26 cellular contexts compared by ENCODE assay signal in the genomic region with DNA sequence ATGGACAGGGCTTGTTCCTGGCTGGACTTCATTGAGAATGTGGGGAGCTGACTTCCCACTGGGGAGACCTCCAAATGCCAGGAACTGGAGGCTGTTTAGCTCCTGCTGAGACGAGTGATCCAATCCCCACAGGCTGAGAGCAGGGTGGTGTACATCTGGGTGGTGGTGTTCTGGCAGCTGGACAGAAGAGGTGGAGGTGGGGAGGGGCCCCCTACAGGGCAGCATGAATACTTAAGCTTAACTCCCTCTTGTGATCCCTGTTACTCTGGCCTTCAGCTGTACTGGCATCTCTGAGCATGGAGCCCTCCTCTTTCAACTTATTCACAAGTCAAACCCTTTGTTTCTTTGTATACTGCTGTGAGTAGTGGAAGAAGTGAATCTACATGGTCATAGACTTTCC.
"Had no signal": no experiment of that assay in that cellular context is flagged by ENCODE, and none has a peak within 500 bp of the region (broad histone marks: within the 10 kb centered on the region; RNA-seq: fewer than 3 reads in every experiment).

No MANE protein-coding gene starts in this region.

- H3K27ac ChIP-seq: brain microvascular endothelial cell, pancreas, sigmoid colon, thoracic aorta, upper lobe of left lung had no signal

- FAIRE-seq: colon, endometrium, pancreas had no signal

- DNase-seq: activated CD4-positive, alpha-beta T cell treated with anti-CD3 and anti-CD28 coated beads, Interleukin-2, amount 10 ng/mL, durations not matched to agents 24 days and 14 days; activated CD8-positive, alpha-beta T cell treated with anti-CD3 and anti-CD28 coated beads for 36 hours; activated naive CD4-positive, alpha-beta T cell treated with anti-CD3 and anti-CD28 coated beads for 36 hours; activated naive CD8-positive, alpha-beta T cell treated with anti-CD3 and anti-CD28 coated beads, Interleukin-2, amount 50 U/mL, for 24 hours; activated T-cell treated with anti-CD3 and anti-CD28 coated beads, Interleukin-2, amount 50 U/mL, for 1 hour; aorta; brain microvascular endothelial cell; central memory CD4-positive, alpha-beta T cell; erythroblast; hypothalamus; immature natural killer cell; kidney glomerular epithelial cell; left ventricle myocardium superior; mucosa of descending colon; naive B cell; pancreas; sigmoid colon; stimulated activated CD4-positive, alpha-beta T cell treated with anti-CD3 and anti-CD28 coated beads, Interleukin-4, amount 100 ng/mL, for 24 hours; T-helper 1 cell; T-helper 9 cell had no signal

- H3K27me3 ChIP-seq: brain microvascular endothelial cell, pancreas, sigmoid colon, upper lobe of left lung had no signal

- ATAC-seq: activated CD8-positive, alpha-beta T cell treated with anti-CD3 and anti-CD28 coated beads for 36 hours; activated naive CD8-positive, alpha-beta T cell treated with anti-CD3 and anti-CD28 coated beads, Interleukin-2, amount 50 U/mL, for 24 hours; activated T-helper 17 cell treated with anti-CD3 and anti-CD28 coated beads, Interleukin-2, amount 50 U/mL, for 72 hours; left ventricle myocardium superior; mucosa of descending colon; pancreas; stimulated activated effector memory CD8-positive, alpha-beta T cell treated with anti-CD3 and anti-CD28 coated beads, Interleukin-12 subunit alpha, Interleukin-12 subunit beta, amount 100 ng/mL, for 72 hours had no signal

- H3K4me3 ChIP-seq: mucosa of descending colon, pancreas, sigmoid colon, thoracic aorta, upper lobe of left lung had no signal

- H3K36me3 ChIP-seq: brain microvascular endothelial cell, pancreas, sigmoid colon, thoracic aorta, upper lobe of left lung had no signal

- H3K4me1 ChIP-seq: pancreas, sigmoid colon, upper lobe of left lung had no signal

- H3K9me3 ChIP-seq: mucosa of descending colon, pancreas, thoracic aorta, upper lobe of left lung had no signal
